Comparison of ENCODE assay signal across 7 cellular contexts in the genomic region with DNA sequence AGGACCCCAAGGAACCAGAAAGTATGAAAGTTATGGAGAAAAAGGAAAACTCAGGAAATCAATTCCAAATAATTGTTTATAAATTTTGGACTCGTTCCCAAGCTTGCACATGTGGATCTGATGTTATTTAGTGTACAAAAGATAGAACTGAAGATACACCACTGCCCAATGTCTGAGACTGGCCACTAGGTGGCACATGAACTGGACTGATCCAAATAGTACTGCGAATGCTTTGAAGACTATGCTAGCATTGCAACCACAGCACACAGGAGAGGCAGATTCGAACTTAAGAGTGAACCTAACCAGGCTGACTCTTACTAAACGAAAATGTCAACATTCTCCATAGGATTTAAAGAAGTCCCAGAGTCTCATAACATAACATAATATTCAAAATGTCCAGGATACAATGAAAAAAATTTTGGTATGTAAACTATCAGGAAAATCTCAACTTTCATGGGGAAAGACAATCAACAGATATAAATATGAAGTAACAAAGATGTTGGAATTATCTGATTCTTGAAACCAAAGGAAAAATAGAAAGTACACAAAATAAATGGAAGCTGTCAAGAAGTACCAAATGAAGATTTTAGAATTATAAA.
DNase-seq lines count a peak whose midpoint lies in the region; ATAC-seq and TF ChIP-seq lines count a peak whose summit lies in the region.

No MANE protein-coding gene starts in this region.

- ATAC-seq in GM19043 (IDR thresholded peaks at IDR 0.05; ENCODE audit: low read depth, unreplicated experiment) (peak; percentile 38), HG03108 (IDR thresholded peaks at IDR 0.05; ENCODE audit: unreplicated experiment) (peak; percentile 58)

- TF ChIP-seq CTCF in kidney epithelial cell (IDR thresholded peaks at IDR 0.05; ENCODE audit: insufficient read depth, low read length, poor library complexity, severe bottlenecking) = peak; percentile 72

- DNase-seq in EL (peak; percentile 47), NCI-H446 treated with DMSO at 0.1 percent for 48 hours (lab: John Stamatoyannopoulos, UW) (peak; percentile 40), T47D (ENCODE audit: low read depth in 1 of 2, low spot score in 1 of 2) (peak; percentile 53 to 88), kidney epithelial cell (ENCODE audit: low read depth) (no peak), ureter (ENCODE audit: low spot score) (peak; percentile 45)

- no peaks in the 10 kb centered on the region for H3K27me3 ChIP-seq in kidney epithelial cell (ENCODE audit: control insufficient read depth, insufficient read depth, low read length)

- no peak overlapping the region for H3K4me3 ChIP-seq in kidney epithelial cell (ENCODE audit: low read depth, low read length)

- no peaks in the 10 kb centered on the region for H3K36me3 ChIP-seq in kidney epithelial cell (ENCODE audit: control insufficient read depth, insufficient read depth, low read length)

- in situ Hi-C loops in T47D (cut with HindIII; ENCODE audit: low pct_unique_long_range_greater_than_20kb, low sequenced_read_pairs) = no loop called here
